In genomic region chr16:19555186-19555937, GRCh38 we compare ENCODE assay signal across 1 cellular context.
TF ChIP-seq lines count a peak whose summit lies in the region.

TSS of gene VPS35L (plus strand) at chr16:19555703. CDS start at chr16:19555730, 27 bp downstream.

TF ChIP-seq in K562, 482 proteins besides CTCF, POLR2A, EP300 and RAD21 (continued from another document and continues in another):
- no peak for TF ChIP-seq PCBP2 (IDR thresholded peaks at IDR 0.05; ENCODE audit: low read depth, low read length, poor library complexity, severe bottlenecking)
- no peak for TF ChIP-seq ARID2 (IDR thresholded peaks at IDR 0.05)
- TF ChIP-seq FOS (IDR thresholded peaks at IDR 0.05; ENCODE audit: extremely low read depth, insufficient read length), result no peak
- no peak for TF ChIP-seq NR1H2 (CRISPR knock-in tag; IDR thresholded peaks at IDR 0.05)
- 0 out of 4 replicates have a peak, but pooled peaks of 1 of the 2 experiments have one; percentile 24 for TF ChIP-seq FOXK2 (conservative IDR thresholded peaks at IDR 0.05 in 1 of 2, IDR thresholded peaks at IDR 0.05 in 1 of 2; ENCODE audit: low read depth in 2 of 2)
- TF ChIP-seq ZNF444 (CRISPR knock-in tag; IDR thresholded peaks at IDR 0.05), result no peak
- TF ChIP-seq ZNF263 (CRISPR knock-in tag; IDR thresholded peaks at IDR 0.05; ENCODE audit: borderline replicate concordance), result no peak
- TF ChIP-seq ZNF23 (CRISPR knock-in tag; IDR thresholded peaks at IDR 0.05), result no peak
- TF ChIP-seq MITF (IDR thresholded peaks at IDR 0.05), result no peak
- no peak for TF ChIP-seq ZBTB49 (CRISPR knock-in tag; IDR thresholded peaks at IDR 0.05; ENCODE audit: borderline replicate concordance)
- peak in 1 of 2 experiments; percentile 50; a peak in 1 of 3 replicates for TF ChIP-seq CBX3 (IDR thresholded peaks at IDR 0.05; ENCODE audit: borderline replicate concordance in 1 of 2, low read length in 2 of 2)
- no peak for TF ChIP-seq GTF2A2 (tag; IDR thresholded peaks at IDR 0.05)
- no peak for TF ChIP-seq NCOA4 (IDR thresholded peaks at IDR 0.05; ENCODE audit: partially characterized antibody)
- no peak for TF ChIP-seq NFYB (IDR thresholded peaks at IDR 0.05; ENCODE audit: extremely low read depth, insufficient read length)
- no peak for TF ChIP-seq ZNF707 (CRISPR knock-in tag; conservative IDR thresholded peaks at IDR 0.05)
- peak; percentile 64 for TF ChIP-seq KDM5B (IDR thresholded peaks at IDR 0.05; ENCODE audit: insufficient replicate concordance, low read depth, low read length)
- TF ChIP-seq JUN (IDR thresholded peaks at IDR 0.05; ENCODE audit: borderline replicate concordance, low read depth, low read length), result peak; percentile 75; the same call in 1 of the 2 replicates
- no peak for TF ChIP-seq JUN (CRISPR knock-in tag; IDR thresholded peaks at IDR 0.05; ENCODE audit: borderline replicate concordance)
- no peak for TF ChIP-seq GATAD2A (IDR thresholded peaks at IDR 0.05)
- no peak for TF ChIP-seq DDX20 (tag; IDR thresholded peaks at IDR 0.05; ENCODE audit: low read depth)
- peak; percentile 50 for TF ChIP-seq CCNT2 (IDR thresholded peaks at IDR 0.05; ENCODE audit: borderline replicate concordance, extremely low read depth, insufficient read length, low read depth, low read length)
- TF ChIP-seq NCOA2 (IDR thresholded peaks at IDR 0.05; ENCODE audit: partially characterized antibody in 2 of 2), result peak in 1 of 2 experiments; percentile 94
- TF ChIP-seq HDAC2 (IDR thresholded peaks at IDR 0.05), result no peak; the same call in 1 of the 2 replicates
- TF ChIP-seq USF2 (CRISPR knock-in tag; IDR thresholded peaks at IDR 0.05), result peak; percentile 91
- peak; percentile 37; the same call in 1 of the 2 replicates for TF ChIP-seq ZBTB7A (IDR thresholded peaks at IDR 0.05; ENCODE audit: borderline replicate concordance, control insufficient read depth, low read depth, low read length)
- TF ChIP-seq HIVEP1 (CRISPR knock-in tag; IDR thresholded peaks at IDR 0.05), result no peak
- TF ChIP-seq ZNF280B (CRISPR knock-in tag; IDR thresholded peaks at IDR 0.05), result no peak
- TF ChIP-seq U2AF1 (optimal IDR thresholded peaks at IDR 0.05; ENCODE audit: low read depth, low read length), result no peak
- no peak for TF ChIP-seq EWSR1 (IDR thresholded peaks at IDR 0.05; ENCODE audit: borderline replicate concordance, low read depth, partially characterized antibody)
- TF ChIP-seq ZFP1 (CRISPR knock-in tag; IDR thresholded peaks at IDR 0.05), result no peak
- no peak for TF ChIP-seq ZBED1 (IDR thresholded peaks at IDR 0.05)
- TF ChIP-seq HMBOX1 (IDR thresholded peaks at IDR 0.05), result no peak
- no peak for TF ChIP-seq TRIM25 (IDR thresholded peaks at IDR 0.05; ENCODE audit: borderline replicate concordance)
- TF ChIP-seq MAFG (tag; conservative IDR thresholded peaks at IDR 0.05), result no peak
- TF ChIP-seq HDAC3 (IDR thresholded peaks at IDR 0.05; ENCODE audit: borderline replicate concordance, partially characterized antibody), result no peak
- TF ChIP-seq NKRF (IDR thresholded peaks at IDR 0.05; ENCODE audit: borderline replicate concordance), result no peak
- TF ChIP-seq ATF1 (CRISPR knock-in tag; IDR thresholded peaks at IDR 0.05), result 0 out of 2 replicates have a peak, but pooled peaks have one; percentile 8
- TF ChIP-seq ATF1 (tag; IDR thresholded peaks at IDR 0.05), result peak; percentile 92
- TF ChIP-seq GMEB1 (CRISPR knock-in tag; IDR thresholded peaks at IDR 0.05), result peak; percentile 55
- no peak for TF ChIP-seq ZNF232 (CRISPR knock-in tag; IDR thresholded peaks at IDR 0.05)
- peak; percentile 45 for TF ChIP-seq CTBP1 (IDR thresholded peaks at IDR 0.05; ENCODE audit: borderline replicate concordance)
- TF ChIP-seq FOXJ3 (CRISPR knock-in tag; IDR thresholded peaks at IDR 0.05), result no peak
- TF ChIP-seq MAX (CRISPR knock-in tag; IDR thresholded peaks at IDR 0.05), result peak; percentile 80
- TF ChIP-seq LCOR (CRISPR knock-in tag; IDR thresholded peaks at IDR 0.05), result no peak
- TF ChIP-seq KAT7 (CRISPR knock-in tag; IDR thresholded peaks at IDR 0.05; ENCODE audit: borderline replicate concordance), result no peak
- no peak; the same call in 1 of the 2 replicates for TF ChIP-seq GABPA (tag; conservative IDR thresholded peaks at IDR 0.05; ENCODE audit: low read depth)
- no peak for TF ChIP-seq ZNF124 (CRISPR knock-in tag; IDR thresholded peaks at IDR 0.05)
- no peak for TF ChIP-seq ZBTB34 (CRISPR knock-in tag; IDR thresholded peaks at IDR 0.05)
- TF ChIP-seq GATAD2B (IDR thresholded peaks at IDR 0.05; ENCODE audit: borderline replicate concordance), result no peak
- no peak for TF ChIP-seq ZNF699 (CRISPR knock-in tag; IDR thresholded peaks at IDR 0.05; ENCODE audit: insufficient replicate concordance)
- TF ChIP-seq CXXC5 (CRISPR knock-in tag; IDR thresholded peaks at IDR 0.05), result peak; percentile 83
- TF ChIP-seq ZNF395 (CRISPR knock-in tag; IDR thresholded peaks at IDR 0.05), result peak; percentile 87
- peak; percentile 93 for TF ChIP-seq POLR2G (IDR thresholded peaks at IDR 0.05; ENCODE audit: low read depth, low read length)
- TF ChIP-seq RBM17 (IDR thresholded peaks at IDR 0.05; ENCODE audit: borderline replicate concordance, low read depth, low read length), result no peak
- no peak for TF ChIP-seq BMI1 (IDR thresholded peaks at IDR 0.05; ENCODE audit: low read length)
- no peak for TF ChIP-seq IRF2 (CRISPR knock-in tag; IDR thresholded peaks at IDR 0.05)
- peak; percentile 26; the same call in 1 of the 2 replicates for TF ChIP-seq TCF3 (CRISPR knock-in tag; IDR thresholded peaks at IDR 0.05)
